Comparison of ENCODE assay signal across 1 cellular context in the genomic region with DNA sequence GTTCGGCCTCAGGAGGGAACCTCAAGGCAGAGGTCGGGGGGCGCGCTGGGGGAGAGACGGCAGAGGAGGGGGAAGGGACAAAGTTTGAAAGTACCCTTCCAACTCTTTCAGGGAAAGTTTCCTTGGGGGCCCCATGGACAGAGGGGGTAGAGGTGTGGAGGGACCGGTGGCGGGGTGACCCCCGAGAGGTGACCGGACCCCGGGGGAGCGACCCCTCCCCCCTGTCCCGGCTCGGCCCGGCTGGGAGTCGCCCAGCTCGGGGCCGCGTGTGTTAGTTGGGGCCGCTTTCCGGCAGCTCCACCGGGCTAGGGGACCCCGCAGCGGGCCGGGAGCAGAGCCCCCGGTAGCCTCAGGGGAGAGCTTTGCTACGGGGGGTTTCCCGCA.
TF ChIP-seq lines count a peak whose summit lies in the region.

No MANE protein-coding gene starts in this region.

TF ChIP-seq in K562, 482 proteins besides CTCF, POLR2A, EP300 and RAD21:
- TF ChIP-seq ZKSCAN8 (CRISPR knock-in tag; IDR thresholded peaks at IDR 0.05) (no peak), NEUROD1 (IDR thresholded peaks at IDR 0.05; ENCODE audit: borderline replicate concordance, low read depth, low read length, partially characterized antibody) (no peak), MTA2 (IDR thresholded peaks at IDR 0.05; ENCODE audit: low read depth) (no peak), MYBL2 (IDR thresholded peaks at IDR 0.05; ENCODE audit: low read depth) (no peak), MYBL2 (CRISPR knock-in tag; IDR thresholded peaks at IDR 0.05; ENCODE audit: borderline replicate concordance) (no peak), PTRF (tag; IDR thresholded peaks at IDR 0.05) (no peak), RBM34 (IDR thresholded peaks at IDR 0.05; ENCODE audit: borderline replicate concordance, insufficient read depth, low read length) (no peak), ZNF41 (CRISPR knock-in tag; conservative IDR thresholded peaks at IDR 0.05) (no peak), PTBP1 (IDR thresholded peaks at IDR 0.05; ENCODE audit: low read depth, low read length) (no peak), JUND (IDR thresholded peaks at IDR 0.05; ENCODE audit: borderline replicate concordance, low read depth, low read length) (no peak), JUND (tag; IDR thresholded peaks at IDR 0.05; ENCODE audit: borderline replicate concordance, low read depth, low read length) (no peak), TAF1 (IDR thresholded peaks at IDR 0.05; ENCODE audit: control insufficient read depth, extremely low read depth, insufficient read depth, low read length, severe bottlenecking) (no peak), CBFA2T3 (IDR thresholded peaks at IDR 0.05) (no peak), MECOM (CRISPR knock-in tag; IDR thresholded peaks at IDR 0.05) (no peak), FOXA3 (CRISPR knock-in tag; conservative IDR thresholded peaks at IDR 0.05 in 1 of 2, IDR thresholded peaks at IDR 0.05 in 1 of 2) (no peak), CBFA2T2 (conservative IDR thresholded peaks at IDR 0.05) (no peak), ZNF561 (CRISPR knock-in tag; conservative IDR thresholded peaks at IDR 0.05) (no peak), CHCHD3 (CRISPR knock-in tag; IDR thresholded peaks at IDR 0.05) (no peak), ZNF232 (CRISPR knock-in tag; IDR thresholded peaks at IDR 0.05) (no peak)
- TF ChIP-seq, protein P1, sequence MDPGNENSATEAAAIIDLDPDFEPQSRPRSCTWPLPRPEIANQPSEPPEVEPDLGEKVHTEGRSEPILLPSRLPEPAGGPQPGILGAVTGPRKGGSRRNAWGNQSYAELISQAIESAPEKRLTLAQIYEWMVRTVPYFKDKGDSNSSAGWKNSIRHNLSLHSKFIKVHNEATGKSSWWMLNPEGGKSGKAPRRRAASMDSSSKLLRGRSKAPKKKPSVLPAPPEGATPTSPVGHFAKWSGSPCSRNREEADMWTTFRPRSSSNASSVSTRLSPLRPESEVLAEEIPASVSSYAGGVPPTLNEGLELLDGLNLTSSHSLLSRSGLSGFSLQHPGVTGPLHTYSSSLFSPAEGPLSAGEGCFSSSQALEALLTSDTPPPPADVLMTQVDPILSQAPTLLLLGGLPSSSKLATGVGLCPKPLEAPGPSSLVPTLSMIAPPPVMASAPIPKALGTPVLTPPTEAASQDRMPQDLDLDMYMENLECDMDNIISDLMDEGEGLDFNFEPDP (CRISPR knock-in tag; IDR thresholded peaks at IDR 0.05): no peak
- TF ChIP-seq, protein P2, sequence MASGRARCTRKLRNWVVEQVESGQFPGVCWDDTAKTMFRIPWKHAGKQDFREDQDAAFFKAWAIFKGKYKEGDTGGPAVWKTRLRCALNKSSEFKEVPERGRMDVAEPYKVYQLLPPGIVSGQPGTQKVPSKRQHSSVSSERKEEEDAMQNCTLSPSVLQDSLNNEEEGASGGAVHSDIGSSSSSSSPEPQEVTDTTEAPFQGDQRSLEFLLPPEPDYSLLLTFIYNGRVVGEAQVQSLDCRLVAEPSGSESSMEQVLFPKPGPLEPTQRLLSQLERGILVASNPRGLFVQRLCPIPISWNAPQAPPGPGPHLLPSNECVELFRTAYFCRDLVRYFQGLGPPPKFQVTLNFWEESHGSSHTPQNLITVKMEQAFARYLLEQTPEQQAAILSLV (tag; IDR thresholded peaks at IDR 0.05): no peak
